ENCODE assay signal across 13 cellular contexts in the genomic region with DNA sequence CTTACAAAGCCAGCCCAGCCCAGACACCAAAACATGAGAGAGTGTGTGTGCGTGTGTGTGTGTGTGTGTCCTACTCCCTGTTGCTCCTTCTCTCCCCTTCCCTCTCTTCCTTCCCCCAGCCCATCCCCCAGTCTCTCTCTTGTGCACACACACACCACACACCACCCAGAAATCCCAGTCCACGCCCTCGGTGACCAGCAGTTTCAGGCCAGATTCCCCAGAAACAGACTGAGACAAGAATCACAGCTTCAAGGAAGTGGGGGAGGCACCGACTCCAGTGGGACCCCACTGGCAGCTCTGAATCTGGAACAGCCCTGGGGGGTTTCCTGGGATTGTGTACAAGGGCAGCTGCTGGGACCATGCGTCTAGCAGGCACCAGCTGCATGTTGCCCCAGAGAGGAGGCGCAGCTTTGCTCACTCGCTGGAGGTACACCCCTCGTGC.
DNase-seq lines count a peak whose midpoint lies in the region; ATAC-seq and TF ChIP-seq lines count a peak whose summit lies in the region.
"Had no signal": no experiment of that assay in that cellular context is flagged by ENCODE, and none has a peak within 500 bp of the region (broad histone marks: within the 10 kb centered on the region; RNA-seq: fewer than 3 reads in every experiment).

No MANE protein-coding gene starts in this region.

- 64% methylated on average over 8 of the region's 8 CpGs for WGBS in esophagus muscularis mucosa

- H3K27ac Mint-ChIP-seq in CD8-positive, alpha-beta memory T cell = peak overlapping the region in 6 of 8 donors; percentile 5 to 64 (median 21)
- peak overlapping the region; percentile 72 for H3K27ac Mint-ChIP-seq in neural crest cell (ENCODE audit: unreplicated experiment)

- peaks cover 12% of the 10 kb centered on the region for H3K4me1 ChIP-seq in CD8-positive, alpha-beta memory T cell (ENCODE audit: insufficient read depth, low read length)
- H3K4me1 ChIP-seq in esophagus muscularis mucosa = peaks cover 0 to 11% (median 5%) of the 10 kb centered on the region in 4 donors
- H3K4me1 ChIP-seq: Caco-2 had no signal

- DNase-seq in CD8-positive, alpha-beta memory T cell = no peak
- DNase-seq in OCI-M1 (lab: John Stamatoyannopoulos, UW) (peak; percentile 54), esophagus muscularis mucosa (ENCODE audit: extremely low spot score) (peak; percentile 91), neural crest cell (ENCODE audit: low read depth, low spot score) (no peak), T-helper 9 cell (no peak)
- no peak for DNase-seq in stimulated activated CD4-positive, alpha-beta T cell treated with anti-CD3 and anti-CD28 coated beads, Interleukin-4, amount 100 ng/mL, for 4 hours
- no peak for DNase-seq in activated naive CD4-positive, alpha-beta T cell treated with anti-CD3 and anti-CD28 coated beads, Interleukin-2, amount 50 U/mL, for 16 hours
- DNase-seq: activated naive CD4-positive, alpha-beta T cell treated with Interleukin-2 at 50 U/mL for 16 hours; Caco-2; NCI-H1417 had no signal

- H3K27ac ChIP-seq in CD8-positive, alpha-beta memory T cell (ENCODE audit: low read depth, low read length) = no peak overlapping the region
- H3K27ac ChIP-seq in esophagus muscularis mucosa (replicated peaks in 1 of 4) = peak overlapping the region in 2 of 4 donors; percentile 27 to 59
- H3K27ac ChIP-seq: hepatocyte, VCaP had no signal

- peaks cover 0 to 4% (median 0%) of the 10 kb centered on the region in 5 donors for H3K9me3 Mint-ChIP-seq in CD8-positive, alpha-beta memory T cell
- H3K9me3 Mint-ChIP-seq in neural crest cell = no peaks in the 10 kb centered on the region

- peak overlapping the region in 2 of 7 donors; percentile 10 to 44 for H3K4me3 Mint-ChIP-seq in CD8-positive, alpha-beta memory T cell
- H3K4me3 Mint-ChIP-seq in neural crest cell = no peak overlapping the region

- peaks cover 0 to 2% of the 10 kb centered on the region in 2 donors for H3K27me3 Mint-ChIP-seq in CD8-positive, alpha-beta memory T cell
- H3K27me3 Mint-ChIP-seq in neural crest cell (ENCODE audit: low read depth) = no peaks in the 10 kb centered on the region

- no peak for ATAC-seq in HG02970 (IDR thresholded peaks at IDR 0.05; ENCODE audit: low FRiP score, unreplicated experiment)

- TF ChIP-seq EP300 in esophagus muscularis mucosa (IDR thresholded peaks at IDR 0.05) = no peak

- H3K27me3 ChIP-seq in CD8-positive, alpha-beta memory T cell (ENCODE audit: insufficient read depth, low read length, poor library complexity, severe bottlenecking) = no peaks in the 10 kb centered on the region
- H3K27me3 ChIP-seq in esophagus muscularis mucosa = no peaks in the 10 kb centered on the region
- H3K27me3 ChIP-seq: hepatocyte had no signal

- TF ChIP-seq CTCF in esophagus muscularis mucosa (IDR thresholded peaks at IDR 0.05) = no peak
- no peak for TF ChIP-seq CTCF in neural crest cell (conservative IDR thresholded peaks at IDR 0.05)

- H3K9me3 ChIP-seq in CD8-positive, alpha-beta memory T cell (ENCODE audit: low read length) = peaks cover 8% of the 10 kb centered on the region
- H3K9me3 ChIP-seq in esophagus muscularis mucosa = peaks cover 0 to 4% (median 0%) of the 10 kb centered on the region in 4 donors
- H3K9me3 ChIP-seq: Caco-2 had no signal

- intact Hi-C loops in esophagus muscularis mucosa (cut with DNase I) = no loop called here

- TF ChIP-seq POLR2A in esophagus muscularis mucosa (IDR thresholded peaks at IDR 0.05; ENCODE audit: low read depth) = no peak

- no peaks in the 10 kb centered on the region for H3K36me3 Mint-ChIP-seq in CD8-positive, alpha-beta memory T cell
- no peaks in the 10 kb centered on the region for H3K36me3 Mint-ChIP-seq in neural crest cell (ENCODE audit: low read depth)

- H3K4me1 Mint-ChIP-seq in CD8-positive, alpha-beta memory T cell = peaks cover 4 to 13% (median 9%) of the 10 kb centered on the region in 3 donors
- no peaks in the 10 kb centered on the region for H3K4me1 Mint-ChIP-seq in neural crest cell

- no peak overlapping the region for H3K4me3 ChIP-seq in CD8-positive, alpha-beta memory T cell (ENCODE audit: low read length)
- no peak overlapping the region for H3K4me3 ChIP-seq in esophagus muscularis mucosa
- H3K4me3 ChIP-seq: hepatocyte had no signal

- CTCF ChIA-PET in CD8-positive, alpha-beta memory T cell (lab: Charles Lee) = no interaction called here

- H3K36me3 ChIP-seq in CD8-positive, alpha-beta memory T cell (ENCODE audit: insufficient read depth, low read length) = no peaks in the 10 kb centered on the region
- H3K36me3 ChIP-seq in esophagus muscularis mucosa = no peaks in the 10 kb centered on the region

- POLR2A ChIA-PET in CD8-positive, alpha-beta memory T cell (lab: Charles Lee) = no interaction called here

Comparison
In these comparisons a context has a peak if more than half of its experiments do, and no peak if none do; other contexts are left out.
1. DNase-seq: peak in OCI-M1 (single experiment) and esophagus muscularis mucosa (single experiment); none in CD8-positive, alpha-beta memory T cell (0 of 5), neural crest cell (single experiment), T-helper 9 cell (single experiment), stimulated activated CD4-positive, alpha-beta T cell treated with anti-CD3 and anti-CD28 coated beads, Interleukin-4, amount 100 ng/mL, for 4 hours (0 of 2) and activated naive CD4-positive, alpha-beta T cell treated with anti-CD3 and anti-CD28 coated beads, Interleukin-2, amount 50 U/mL, for 16 hours (single experiment).